In the genomic region with DNA sequence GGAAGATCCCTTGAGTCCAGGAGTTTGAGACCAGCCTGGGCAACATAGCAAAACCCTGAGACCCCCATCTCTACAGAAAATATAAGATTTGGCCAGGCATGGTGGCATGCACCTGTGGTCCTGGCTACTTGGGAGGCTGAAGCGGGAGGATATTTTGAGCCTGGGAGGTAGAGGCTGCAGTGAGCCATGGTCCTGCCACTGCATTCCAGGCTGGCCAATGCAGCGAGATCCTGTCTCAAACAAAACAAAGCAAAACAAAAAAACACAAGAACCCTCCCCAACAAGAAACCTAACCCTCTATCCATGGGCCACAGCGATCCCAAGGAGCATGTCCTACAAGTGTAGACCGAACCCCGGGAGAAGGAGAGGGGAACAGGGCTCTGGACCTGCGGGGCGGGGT, we compare ENCODE assay signal across 15 cellular contexts.
A peak's percentile ranks its signal among the peaks of the same experiment; 100 is the strongest.
DNase-seq lines count a peak whose midpoint lies in the region; ATAC-seq and TF ChIP-seq lines count a peak whose summit lies in the region.
"Had no signal": no experiment of that assay in that cellular context is flagged by ENCODE, and none has a peak within 500 bp of the region (broad histone marks: within the 10 kb centered on the region; RNA-seq: fewer than 3 reads in every experiment).

No MANE protein-coding gene starts in this region.

- peak overlapping the region; percentile 67 for H3K27ac ChIP-seq in BLaER1
- no peak overlapping the region for H3K27ac ChIP-seq in CD4-positive, alpha-beta memory T cell (ENCODE audit: low read depth, low read length)
- H3K27ac ChIP-seq: SK-N-MC had no signal

- DNase-seq in CD4-positive, alpha-beta memory T cell = no peak
- no peak for DNase-seq in T-helper 17 cell
- no peak for DNase-seq in naive thymus-derived CD8-positive, alpha-beta T cell
- no peak for DNase-seq in KG1 (lab: John Stamatoyannopoulos, UW)
- DNase-seq in activated CD8-positive, alpha-beta memory T cell treated with anti-CD3 and anti-CD28 coated beads, Interleukin-2, amount 10 ng/mL, durations not matched to agents 7 days and 5 days = no peak
- DNase-seq in omental fat pad (ENCODE audit: low spot score) = no peak
- DNase-seq: CD8-positive, alpha-beta T cell; DND-41; GDM1; NCI-H1105; NCI-H1694; NCI-H524 had no signal

- H3K4me3 ChIP-seq in BLaER1 = no peak overlapping the region
- no peak overlapping the region for H3K4me3 ChIP-seq in CD4-positive, alpha-beta memory T cell (ENCODE audit: low read length in 2 of 2)
- H3K4me3 ChIP-seq: SK-N-MC had no signal

- H3K9me3 ChIP-seq in BLaER1 (no peaks in the 10 kb centered on the region), T-helper 17 cell (ENCODE audit: control insufficient read depth, low read length, poor library complexity, severe bottlenecking) (no peaks in the 10 kb centered on the region)
- H3K9me3 ChIP-seq in CD4-positive, alpha-beta memory T cell (ENCODE audit: control insufficient read depth in 1 of 2, low read length in 2 of 2) = no peaks in the 10 kb centered on the region

- CTCF ChIA-PET in CD4-positive, alpha-beta memory T cell (lab: Charles Lee; ENCODE audit: partially characterized antibody) = no interaction called here
- CTCF ChIA-PET in activated CD8-positive, alpha-beta memory T cell treated with anti-CD3 and anti-CD28 coated beads, Interleukin-2, amount 10 ng/mL, durations not matched to agents 7 days and 5 days (lab: Charles Lee) = no interaction called here

- no peaks in the 10 kb centered on the region for H3K27me3 ChIP-seq in BLaER1
- H3K27me3 ChIP-seq in CD4-positive, alpha-beta memory T cell (ENCODE audit: insufficient read depth, low read length) = no peaks in the 10 kb centered on the region

- H3K4me1 ChIP-seq in BLaER1 = peaks cover 88% of the 10 kb centered on the region
- H3K4me1 ChIP-seq in CD4-positive, alpha-beta memory T cell (ENCODE audit: insufficient read depth, low read length) = peaks cover 36% of the 10 kb centered on the region

- no peaks in the 10 kb centered on the region for H3K9me3 Mint-ChIP-seq in CD4-positive, alpha-beta memory T cell
- H3K9me3 Mint-ChIP-seq in naive thymus-derived CD8-positive, alpha-beta T cell = no peaks in the 10 kb centered on the region
- H3K9me3 Mint-ChIP-seq in activated CD8-positive, alpha-beta memory T cell treated with anti-CD3 and anti-CD28 coated beads, Interleukin-2, amount 10 ng/mL, durations not matched to agents 7 days and 5 days (ENCODE audit: low read depth) = no peaks in the 10 kb centered on the region
- H3K9me3 Mint-ChIP-seq: CD8-positive, alpha-beta T cell had no signal

- TF ChIP-seq CTCF in omental fat pad (IDR thresholded peaks at IDR 0.05) = no peak

- H3K27me3 Mint-ChIP-seq in CD4-positive, alpha-beta memory T cell = no peaks in the 10 kb centered on the region
- no peaks in the 10 kb centered on the region for H3K27me3 Mint-ChIP-seq in T-helper 17 cell
- no peaks in the 10 kb centered on the region for H3K27me3 Mint-ChIP-seq in naive thymus-derived CD8-positive, alpha-beta T cell
- no peaks in the 10 kb centered on the region for H3K27me3 Mint-ChIP-seq in activated CD8-positive, alpha-beta memory T cell treated with anti-CD3 and anti-CD28 coated beads, Interleukin-2, amount 10 ng/mL, durations not matched to agents 7 days and 5 days

- H4K20me1 ChIP-seq in BLaER1 = no peaks in the 10 kb centered on the region

- intact Hi-C loops in CD4-positive, alpha-beta memory T cell (cut with micrococcal nuclease) = no loop called here

- 0 out of 2 replicates have a peak overlapping the region, but pooled peaks have one; percentile 5 for H3K4me2 ChIP-seq in BLaER1

- no peaks in the 10 kb centered on the region for H3K36me3 Mint-ChIP-seq in CD4-positive, alpha-beta memory T cell
- no peaks in the 10 kb centered on the region for H3K36me3 Mint-ChIP-seq in T-helper 17 cell (ENCODE audit: low read depth)
- H3K36me3 Mint-ChIP-seq in naive thymus-derived CD8-positive, alpha-beta T cell = no peaks in the 10 kb centered on the region
- no peaks in the 10 kb centered on the region for H3K36me3 Mint-ChIP-seq in activated CD8-positive, alpha-beta memory T cell treated with anti-CD3 and anti-CD28 coated beads, Interleukin-2, amount 10 ng/mL, durations not matched to agents 7 days and 5 days
- H3K36me3 Mint-ChIP-seq: CD8-positive, alpha-beta T cell had no signal

- H3K4me1 Mint-ChIP-seq in CD4-positive, alpha-beta memory T cell = peaks cover 17 to 42% (median 28%) of the 10 kb centered on the region in 4 donors
- peaks cover 27% of the 10 kb centered on the region for H3K4me1 Mint-ChIP-seq in T-helper 17 cell
- peaks cover 15 to 35% (median 30%) of the 10 kb centered on the region in 4 donors for H3K4me1 Mint-ChIP-seq in naive thymus-derived CD8-positive, alpha-beta T cell
- peaks cover 31% of the 10 kb centered on the region for H3K4me1 Mint-ChIP-seq in activated CD8-positive, alpha-beta memory T cell treated with anti-CD3 and anti-CD28 coated beads, Interleukin-2, amount 10 ng/mL, durations not matched to agents 7 days and 5 days

- H3K36me3 ChIP-seq in BLaER1 = no peaks in the 10 kb centered on the region
- no peaks in the 10 kb centered on the region for H3K36me3 ChIP-seq in CD4-positive, alpha-beta memory T cell (ENCODE audit: insufficient read depth, low read length)

- POLR2A ChIA-PET in CD4-positive, alpha-beta memory T cell (lab: Charles Lee; ENCODE audit: partially characterized antibody) = no interaction called here
- POLR2A ChIA-PET in naive thymus-derived CD8-positive, alpha-beta T cell (lab: Charles Lee) = no interaction called here

- H3K27ac Mint-ChIP-seq in CD4-positive, alpha-beta memory T cell = peak overlapping the region in 4 of 7 donors; percentile 67 to 92 (median 86)
- peak overlapping the region; percentile 87 for H3K27ac Mint-ChIP-seq in T-helper 17 cell
- H3K27ac Mint-ChIP-seq in naive thymus-derived CD8-positive, alpha-beta T cell = peak overlapping the region in 7 of 10 donors; percentile 64 to 77 (median 66)
- H3K27ac Mint-ChIP-seq in activated CD8-positive, alpha-beta memory T cell treated with anti-CD3 and anti-CD28 coated beads, Interleukin-2, amount 10 ng/mL, durations not matched to agents 7 days and 5 days = no peak overlapping the region
- H3K27ac Mint-ChIP-seq: B cell; CD8-positive, alpha-beta T cell had no signal

- H3K9ac ChIP-seq in BLaER1 = no peak overlapping the region

- ATAC-seq in T-helper 17 cell = no peak
- no peak for ATAC-seq in naive thymus-derived CD8-positive, alpha-beta T cell
- no peak for ATAC-seq in activated CD8-positive, alpha-beta memory T cell treated with anti-CD3 and anti-CD28 coated beads, Interleukin-2, amount 10 ng/mL, durations not matched to agents 7 days and 5 days
- ATAC-seq in omental fat pad (ENCODE audit: low FRiP score) = no peak
- ATAC-seq: CD8-positive, alpha-beta T cell had no signal

- H3K4me3 Mint-ChIP-seq in CD4-positive, alpha-beta memory T cell = no peak overlapping the region
- H3K4me3 Mint-ChIP-seq in T-helper 17 cell = no peak overlapping the region
- H3K4me3 Mint-ChIP-seq in naive thymus-derived CD8-positive, alpha-beta T cell = no peak overlapping the region
- H3K4me3 Mint-ChIP-seq in activated CD8-positive, alpha-beta memory T cell treated with anti-CD3 and anti-CD28 coated beads, Interleukin-2, amount 10 ng/mL, durations not matched to agents 7 days and 5 days = no peak overlapping the region
- H3K4me3 Mint-ChIP-seq: B cell; CD8-positive, alpha-beta T cell had no signal
